3 cellular contexts compared by ENCODE assay signal in the genomic region with DNA sequence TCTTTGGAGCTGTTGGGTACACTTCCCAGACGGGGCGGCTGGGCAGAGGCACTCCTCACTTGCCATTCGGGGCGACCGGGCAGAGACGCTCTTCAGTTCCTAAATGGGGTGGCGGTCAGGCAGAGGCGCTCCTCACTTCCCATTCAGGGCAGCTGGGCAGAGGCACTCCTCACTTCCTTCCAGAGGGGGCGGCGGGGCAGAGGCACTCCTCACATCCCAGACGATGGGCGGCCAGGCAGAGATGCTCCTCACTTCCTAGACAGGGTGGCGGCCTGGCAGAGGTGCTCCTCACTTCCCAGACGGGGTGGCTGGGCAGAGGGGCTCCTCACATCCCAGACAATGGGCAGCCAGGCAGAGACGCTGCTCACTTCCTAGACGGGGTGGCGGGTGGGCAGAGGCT. TPM values are rescaled to one million over a fixed set of nuclear protein-coding genes. Genes with fewer than 3 reads are reported as not detected.
"Had no signal": no experiment of that assay in that cellular context is flagged by ENCODE, and none has a peak within 500 bp of the region (broad histone marks: within the 10 kb centered on the region; RNA-seq: fewer than 3 reads in every experiment).

No MANE protein-coding gene starts in this region.

RNA-seq across cellular contexts. Expression of gene ACTBL2, which starts 35.8 kb away (rescaled TPM):
- total RNA-seq: HepG2, K562 had no signal
- polyA plus RNA-seq: HepG2, IgD-negative memory B cell, K562 had no signal
